Comparison of ENCODE assay signal across 10 cellular contexts in the genomic region with DNA sequence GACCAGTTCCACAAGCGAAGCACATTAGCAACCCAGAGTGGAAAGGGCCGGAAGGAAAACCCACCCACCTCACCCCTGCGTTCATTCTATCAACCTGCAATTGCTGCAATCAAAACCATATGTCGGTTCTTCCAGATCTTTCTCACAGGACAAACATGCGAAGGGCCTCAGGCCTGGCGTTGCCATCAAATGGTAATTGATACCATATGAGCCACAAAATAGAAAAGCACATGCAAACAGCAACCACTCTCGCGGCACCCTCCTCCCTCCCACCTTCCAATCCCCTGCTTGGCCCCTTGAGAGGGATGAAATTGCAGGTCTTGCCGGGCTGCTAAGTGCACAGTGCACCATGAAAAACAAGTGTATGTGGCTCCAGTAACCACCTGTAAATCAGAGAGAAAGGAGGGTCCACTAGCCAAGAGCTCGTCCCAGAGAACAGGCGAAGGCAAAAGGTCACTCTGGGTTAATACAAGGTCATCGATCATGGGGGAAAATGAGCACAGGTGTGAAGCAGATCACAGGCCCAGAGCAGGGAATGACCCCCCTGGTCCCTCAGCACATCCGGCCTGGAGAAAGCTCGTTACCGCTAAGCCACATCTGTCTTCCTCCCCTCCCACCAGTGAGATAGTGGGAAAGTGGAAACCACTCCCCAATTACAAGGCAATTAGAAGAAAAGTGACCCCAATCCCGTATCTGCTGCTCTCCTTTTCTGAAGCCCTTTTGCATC.
DNase-seq lines count a peak whose midpoint lies in the region; ATAC-seq and TF ChIP-seq lines count a peak whose summit lies in the region.
"Had no signal": no experiment of that assay in that cellular context is flagged by ENCODE, and none has a peak within 500 bp of the region (broad histone marks: within the 10 kb centered on the region; RNA-seq: fewer than 3 reads in every experiment).

No MANE protein-coding gene starts in this region.

- CTCF ChIA-PET in SK-N-SH (lab: Yijun Ruan, JAX): interaction anchor here (0.7 to 4.3 kb wide), 10 partner anchors 13 to 482 kb away, joined by 3 to 28 read pairs (median 4); no protein-coding TSS in a partner anchor

- H3F3A ChIP-seq in SK-N-SH (replicated peaks; ENCODE audit: insufficient read depth): peaks cover 22% of the 10 kb centered on the region

- in situ Hi-C loops in transverse colon (cut with MboI; ENCODE audit: low pct_ligation_motif_present in 1 of 4, low pct_unique_long_range_greater_than_20kb in 1 of 4, low sequenced_read_pairs in 3 of 4): no loop called here

- peak overlapping the region; percentile 66 for H3K9ac ChIP-seq in SK-N-SH

- peak overlapping the region; percentile 93 for H3K4me2 ChIP-seq in SK-N-SH

- TF ChIP-seq POLR2A in transverse colon (IDR thresholded peaks at IDR 0.05): no peak

- no peaks in the 10 kb centered on the region for H4K20me1 ChIP-seq in SK-N-SH (ENCODE audit: insufficient read depth)

- H3K4me1 ChIP-seq in SK-N-SH (ENCODE audit: control insufficient read depth in 1 of 2, insufficient read depth in 2 of 2, low read depth in 1 of 2, low read length in 1 of 2) (peaks cover 14 to 66% of the 10 kb centered on the region in 2 experiments; a peak in 3 of 4 replicates), transverse colon (peaks cover 0 to 16% (median 8%) of the 10 kb centered on the region in 4 donors)

- peak overlapping the region; percentile 92 to 100 for H3K27ac ChIP-seq in SK-N-SH (ENCODE audit: low read depth in 2 of 2, low read length in 1 of 2)
- peak overlapping the region; percentile 28 to 58 (median 52) for H3K27ac ChIP-seq in transverse colon

- H3K79me2 ChIP-seq in SK-N-SH (ENCODE audit: insufficient read depth): peaks cover 100% of the 10 kb centered on the region

- TF ChIP-seq RAD21 in SK-N-SH (IDR thresholded peaks at IDR 0.05; ENCODE audit: low read length): no peak; the same call in none of the 2 replicates

- DNase-seq in Right ventricle myocardium inferior (ENCODE audit: missing footprints) (no peak), left cardiac atrium (no peak), SK-N-SH (peak; percentile 65), iPS-NIHi11 (ENCODE audit: low spot score) (peak; percentile 16), transverse colon (no peak), amygdala (lab: John Stamatoyannopoulos, UW) (no peak), putamen (ENCODE audit: low spot score) (no peak)
- DNase-seq in activated CD4-positive, alpha-beta T cell treated with anti-CD3 and anti-CD28 coated beads for 48 hours: no peak
- DNase-seq: NCI-H1105; stimulated activated CD4-positive, alpha-beta T cell treated with anti-CD3 and anti-CD28 coated beads, Interleukin-4, amount 100 ng/mL, for 4 hours had no signal

- H2AFZ ChIP-seq in SK-N-SH (ENCODE audit: low read depth): no peak overlapping the region

- ATAC-seq in Right ventricle myocardium inferior: peak; percentile 24
- no peak for ATAC-seq in left cardiac atrium

- intact Hi-C loops in Right ventricle myocardium inferior (cut with DNase I) (no loop called here), left cardiac atrium (cut with DNase I) (no loop called here), transverse colon (cut with DNase I; ENCODE audit: low total_unique reads) (no loop called here)

- no peaks in the 10 kb centered on the region for H3K9me2 ChIP-seq in SK-N-SH

- POLR2A ChIA-PET in SK-N-SH (lab: Yijun Ruan, JAX): interaction anchor here (0.7 to 4.8 kb wide), 10 partner anchors 9 to 856 kb away, joined by 3 to 85 read pairs (median 5); no protein-coding TSS in a partner anchor

- TF ChIP-seq EP300 in SK-N-SH (IDR thresholded peaks at IDR 0.05; ENCODE audit: borderline replicate concordance in 1 of 2, low read depth in 1 of 2, low read length in 1 of 2) (peak; percentile 83 to 94), transverse colon (IDR thresholded peaks at IDR 0.05; ENCODE audit: low read depth) (no peak)

- no peaks in the 10 kb centered on the region for H3K27me3 ChIP-seq in SK-N-SH (ENCODE audit: insufficient read depth)
- H3K27me3 ChIP-seq in transverse colon: no peaks in the 10 kb centered on the region

- H3K4me3 ChIP-seq in SK-N-SH (ENCODE audit: low read depth in 2 of 2, low read length in 1 of 2): peak overlapping the region; percentile 46 to 66
- peak overlapping the region in 1 of 4 donors; percentile 22 for H3K4me3 ChIP-seq in transverse colon

- H3K36me3 ChIP-seq in SK-N-SH (replicated peaks in 1 of 2; ENCODE audit: control insufficient read depth in 1 of 2, insufficient read depth in 2 of 2, low read length in 1 of 2) (peaks cover 0 to 6% of the 10 kb centered on the region in 2 experiments), transverse colon (no peaks in the 10 kb centered on the region)

- H3K9me3 ChIP-seq in SK-N-SH (no peaks in the 10 kb centered on the region), transverse colon (no peaks in the 10 kb centered on the region)

- no peak for TF ChIP-seq CTCF in SK-N-SH (IDR thresholded peaks at IDR 0.05)
- no peak for TF ChIP-seq CTCF in transverse colon (IDR thresholded peaks at IDR 0.05)

- WGBS in SK-N-SH (ENCODE audit: low lambda C conversion rate): 5% methylated on average over 14 of the region's 16 CpGs
- 48 to 65% methylated on average over 10 to 16 of the region's 16 CpGs for WGBS in transverse colon (ENCODE audit: low coverage in 1 of 2), 2 donors

TF ChIP-seq in SK-N-SH, 30 proteins besides CTCF, POLR2A, EP300 and RAD21 (continues in another document):
- TF ChIP-seq GATA2 (CRISPR knock-in tag; IDR thresholded peaks at IDR 0.05) (peak; percentile 65), CHD2 (IDR thresholded peaks at IDR 0.05; ENCODE audit: low read length, partially characterized antibody) (peak; percentile 30), SIN3A (IDR thresholded peaks at IDR 0.05; ENCODE audit: borderline replicate concordance, low read depth, low read length) (peak; percentile 50; the same call in 1 of the 2 replicates), GABPA (IDR thresholded peaks at IDR 0.05; ENCODE audit: low read depth) (no peak), RCOR1 (IDR thresholded peaks at IDR 0.05; ENCODE audit: low read length) (peak; percentile 78), SMC3 (IDR thresholded peaks at IDR 0.05; ENCODE audit: low read depth, low read length) (no peak), RXRA (IDR thresholded peaks at IDR 0.05; ENCODE audit: borderline replicate concordance, low read depth) (no peak), POLR2AphosphoS5 (IDR thresholded peaks at IDR 0.05; ENCODE audit: low read depth, low read length) (peak; percentile 82; the same call in 1 of the 2 replicates), MXI1 (IDR thresholded peaks at IDR 0.05; ENCODE audit: low read depth, low read length) (peak; percentile 86; the same call in 1 of the 2 replicates), FOXJ3 (CRISPR knock-in tag; IDR thresholded peaks at IDR 0.05) (no peak; the same call in 1 of the 2 replicates)
- TF ChIP-seq, protein P1, sequence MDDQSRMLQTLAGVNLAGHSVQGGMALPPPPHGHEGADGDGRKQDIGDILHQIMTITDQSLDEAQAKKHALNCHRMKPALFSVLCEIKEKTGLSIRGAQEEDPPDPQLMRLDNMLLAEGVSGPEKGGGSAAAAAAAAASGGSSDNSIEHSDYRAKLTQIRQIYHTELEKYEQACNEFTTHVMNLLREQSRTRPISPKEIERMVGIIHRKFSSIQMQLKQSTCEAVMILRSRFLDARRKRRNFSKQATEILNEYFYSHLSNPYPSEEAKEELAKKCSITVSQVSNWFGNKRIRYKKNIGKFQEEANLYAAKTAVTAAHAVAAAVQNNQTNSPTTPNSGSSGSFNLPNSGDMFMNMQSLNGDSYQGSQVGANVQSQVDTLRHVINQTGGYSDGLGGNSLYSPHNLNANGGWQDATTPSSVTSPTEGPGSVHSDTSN (IDR thresholded peaks at IDR 0.05): peak; percentile 47
- TF ChIP-seq, protein P2, sequence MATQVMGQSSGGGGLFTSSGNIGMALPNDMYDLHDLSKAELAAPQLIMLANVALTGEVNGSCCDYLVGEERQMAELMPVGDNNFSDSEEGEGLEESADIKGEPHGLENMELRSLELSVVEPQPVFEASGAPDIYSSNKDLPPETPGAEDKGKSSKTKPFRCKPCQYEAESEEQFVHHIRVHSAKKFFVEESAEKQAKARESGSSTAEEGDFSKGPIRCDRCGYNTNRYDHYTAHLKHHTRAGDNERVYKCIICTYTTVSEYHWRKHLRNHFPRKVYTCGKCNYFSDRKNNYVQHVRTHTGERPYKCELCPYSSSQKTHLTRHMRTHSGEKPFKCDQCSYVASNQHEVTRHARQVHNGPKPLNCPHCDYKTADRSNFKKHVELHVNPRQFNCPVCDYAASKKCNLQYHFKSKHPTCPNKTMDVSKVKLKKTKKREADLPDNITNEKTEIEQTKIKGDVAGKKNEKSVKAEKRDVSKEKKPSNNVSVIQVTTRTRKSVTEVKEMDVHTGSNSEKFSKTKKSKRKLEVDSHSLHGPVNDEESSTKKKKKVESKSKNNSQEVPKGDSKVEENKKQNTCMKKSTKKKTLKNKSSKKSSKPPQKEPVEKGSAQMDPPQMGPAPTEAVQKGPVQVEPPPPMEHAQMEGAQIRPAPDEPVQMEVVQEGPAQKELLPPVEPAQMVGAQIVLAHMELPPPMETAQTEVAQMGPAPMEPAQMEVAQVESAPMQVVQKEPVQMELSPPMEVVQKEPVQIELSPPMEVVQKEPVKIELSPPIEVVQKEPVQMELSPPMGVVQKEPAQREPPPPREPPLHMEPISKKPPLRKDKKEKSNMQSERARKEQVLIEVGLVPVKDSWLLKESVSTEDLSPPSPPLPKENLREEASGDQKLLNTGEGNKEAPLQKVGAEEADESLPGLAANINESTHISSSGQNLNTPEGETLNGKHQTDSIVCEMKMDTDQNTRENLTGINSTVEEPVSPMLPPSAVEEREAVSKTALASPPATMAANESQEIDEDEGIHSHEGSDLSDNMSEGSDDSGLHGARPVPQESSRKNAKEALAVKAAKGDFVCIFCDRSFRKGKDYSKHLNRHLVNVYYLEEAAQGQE (IDR thresholded peaks at IDR 0.05; ENCODE audit: low read depth, low read length): no peak
- TF ChIP-seq, protein P3, sequence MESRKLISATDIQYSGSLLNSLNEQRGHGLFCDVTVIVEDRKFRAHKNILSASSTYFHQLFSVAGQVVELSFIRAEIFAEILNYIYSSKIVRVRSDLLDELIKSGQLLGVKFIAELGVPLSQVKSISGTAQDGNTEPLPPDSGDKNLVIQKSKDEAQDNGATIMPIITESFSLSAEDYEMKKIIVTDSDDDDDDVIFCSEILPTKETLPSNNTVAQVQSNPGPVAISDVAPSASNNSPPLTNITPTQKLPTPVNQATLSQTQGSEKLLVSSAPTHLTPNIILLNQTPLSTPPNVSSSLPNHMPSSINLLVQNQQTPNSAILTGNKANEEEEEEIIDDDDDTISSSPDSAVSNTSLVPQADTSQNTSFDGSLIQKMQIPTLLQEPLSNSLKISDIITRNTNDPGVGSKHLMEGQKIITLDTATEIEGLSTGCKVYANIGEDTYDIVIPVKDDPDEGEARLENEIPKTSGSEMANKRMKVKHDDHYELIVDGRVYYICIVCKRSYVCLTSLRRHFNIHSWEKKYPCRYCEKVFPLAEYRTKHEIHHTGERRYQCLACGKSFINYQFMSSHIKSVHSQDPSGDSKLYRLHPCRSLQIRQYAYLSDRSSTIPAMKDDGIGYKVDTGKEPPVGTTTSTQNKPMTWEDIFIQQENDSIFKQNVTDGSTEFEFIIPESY (IDR thresholded peaks at IDR 0.05; ENCODE audit: borderline replicate concordance, low read depth): peak; percentile 49; the same call in 1 of the 2 replicates

Comparison
In these comparisons a context has a peak if more than half of its experiments do, and no peak if none do; other contexts are left out.
1. DNase-seq: peak in SK-N-SH (single experiment) and iPS-NIHi11 (single experiment); none in Right ventricle myocardium inferior (single experiment), left cardiac atrium (single experiment), transverse colon (single experiment), amygdala (0 of 56), activated CD4-positive, alpha-beta T cell treated with anti-CD3 and anti-CD28 coated beads for 48 hours (single experiment) and putamen (single experiment).